ENCODE assay signal across 1 cellular context in the genomic region with DNA sequence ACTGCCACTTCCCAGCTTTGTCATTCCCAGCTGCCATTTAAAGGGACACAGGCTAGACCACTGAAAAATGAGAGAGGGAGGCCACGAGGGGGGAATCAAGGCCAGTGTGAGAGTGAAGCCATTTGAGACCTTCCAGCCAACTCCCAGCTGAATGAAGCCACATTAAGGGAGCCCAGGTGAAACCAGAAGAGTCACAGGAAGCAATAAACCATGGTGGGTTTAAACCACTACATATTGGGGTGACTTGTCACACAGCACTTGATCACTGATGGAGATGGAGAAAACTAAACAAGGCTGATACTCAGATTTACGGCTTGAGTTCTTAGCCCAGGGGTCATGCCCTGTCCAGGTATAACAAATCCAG.
A peak's percentile ranks its signal among the peaks of the same experiment; 100 is the strongest.
TF ChIP-seq lines count a peak whose summit lies in the region.

No MANE protein-coding gene starts in this region.

TF ChIP-seq in GM12878, 131 proteins besides CTCF, POLR2A, EP300 and RAD21 (continues in another document):
- TF ChIP-seq ZBED1 (IDR thresholded peaks at IDR 0.05; ENCODE audit: borderline replicate concordance) (no peak; the same call in 1 of the 2 replicates), RFX5 (IDR thresholded peaks at IDR 0.05; ENCODE audit: low read depth, low read length) (no peak), LARP7 (IDR thresholded peaks at IDR 0.05) (no peak), BCL11A (IDR thresholded peaks at IDR 0.05; ENCODE audit: low read depth, low read length) (no peak), ATF7 (IDR thresholded peaks at IDR 0.05; ENCODE audit: low read depth) (no peak), CEBPB (IDR thresholded peaks at IDR 0.05; ENCODE audit: borderline replicate concordance in 1 of 2, low read depth in 2 of 2, low read length in 2 of 2) (no peak), EED (IDR thresholded peaks at IDR 0.05; ENCODE audit: low read depth) (peak; percentile 83), TBL1XR1 (IDR thresholded peaks at IDR 0.05; ENCODE audit: low read depth, low read length) (no peak), TCF7 (IDR thresholded peaks at IDR 0.05; ENCODE audit: borderline replicate concordance) (peak; percentile 90), POLR2AphosphoS2 (IDR thresholded peaks at IDR 0.05; ENCODE audit: low read depth, low read length) (no peak), RUNX3 (IDR thresholded peaks at IDR 0.05; ENCODE audit: low read length) (peak; percentile 96), YY1 (IDR thresholded peaks at IDR 0.05; ENCODE audit: low read depth, low read length) (no peak), CREB1 (IDR thresholded peaks at IDR 0.05; ENCODE audit: low read depth) (0 out of 2 replicates have a peak, but pooled peaks have one; percentile 10), PAX5 (IDR thresholded peaks at IDR 0.05; ENCODE audit: borderline replicate concordance, low read depth, low read length) (no peak; the same call in 1 of the 2 replicates), MYB (IDR thresholded peaks at IDR 0.05; ENCODE audit: borderline replicate concordance, low read depth, low read length) (no peak), IKZF2 (IDR thresholded peaks at IDR 0.05) (0 out of 4 replicates have a peak, but pooled peaks of 1 of the 2 experiments have one; percentile 11), SMARCA5 (IDR thresholded peaks at IDR 0.05) (no peak), GATAD2B (conservative IDR thresholded peaks at IDR 0.05; ENCODE audit: low read depth) (no peak), SP1 (IDR thresholded peaks at IDR 0.05; ENCODE audit: low read depth, low read length) (no peak), CBX3 (IDR thresholded peaks at IDR 0.05; ENCODE audit: borderline replicate concordance, low read depth) (no peak), YBX1 (IDR thresholded peaks at IDR 0.05) (no peak), CHD4 (IDR thresholded peaks at IDR 0.05) (no peak), CREM (IDR thresholded peaks at IDR 0.05; ENCODE audit: low read depth) (peak; percentile 61; the same call in 1 of the 2 replicates), SPI1 (IDR thresholded peaks at IDR 0.05; ENCODE audit: borderline replicate concordance, insufficient read depth, low read depth, low read length) (no peak), TARDBP (IDR thresholded peaks at IDR 0.05; ENCODE audit: borderline replicate concordance) (no peak), CHD1 (IDR thresholded peaks at IDR 0.05; ENCODE audit: low read depth, low read length) (no peak), ZNF622 (IDR thresholded peaks at IDR 0.05) (no peak), KDM1A (IDR thresholded peaks at IDR 0.05; ENCODE audit: borderline replicate concordance) (no peak), ZNF24 (IDR thresholded peaks at IDR 0.05) (no peak), SREBF2 (IDR thresholded peaks at IDR 0.05; ENCODE audit: low read length) (no peak), POLR2AphosphoS5 (IDR thresholded peaks at IDR 0.05; ENCODE audit: low read length) (no peak), JUNB (IDR thresholded peaks at IDR 0.05) (peak; percentile 31), NR2C1 (IDR thresholded peaks at IDR 0.05) (no peak), NFIC (IDR thresholded peaks at IDR 0.05; ENCODE audit: low read depth, low read length) (peak; percentile 70), HDAC6 (IDR thresholded peaks at IDR 0.05; ENCODE audit: unreplicated experiment) (no peak), TAF1 (IDR thresholded peaks at IDR 0.05; ENCODE audit: borderline replicate concordance, low read depth, low read length) (no peak), FOXM1 (IDR thresholded peaks at IDR 0.05; ENCODE audit: low read depth, low read length) (peak; percentile 40; the same call in 1 of the 2 replicates), BHLHE40 (IDR thresholded peaks at IDR 0.05; ENCODE audit: borderline replicate concordance in 1 of 2, low read depth in 2 of 2, low read length in 1 of 2) (peak in 1 of 2 experiments; percentile 3; a peak in 1 of 4 replicates), RB1 (IDR thresholded peaks at IDR 0.05; ENCODE audit: borderline replicate concordance) (no peak), STAT3 (IDR thresholded peaks at IDR 0.05; ENCODE audit: low read depth, low read length) (no peak), RBBP5 (conservative IDR thresholded peaks at IDR 0.05) (no peak)
- TF ChIP-seq, protein P1, sequence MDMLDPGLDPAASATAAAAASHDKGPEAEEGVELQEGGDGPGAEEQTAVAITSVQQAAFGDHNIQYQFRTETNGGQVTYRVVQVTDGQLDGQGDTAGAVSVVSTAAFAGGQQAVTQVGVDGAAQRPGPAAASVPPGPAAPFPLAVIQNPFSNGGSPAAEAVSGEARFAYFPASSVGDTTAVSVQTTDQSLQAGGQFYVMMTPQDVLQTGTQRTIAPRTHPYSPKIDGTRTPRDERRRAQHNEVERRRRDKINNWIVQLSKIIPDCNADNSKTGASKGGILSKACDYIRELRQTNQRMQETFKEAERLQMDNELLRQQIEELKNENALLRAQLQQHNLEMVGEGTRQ (IDR thresholded peaks at IDR 0.05; ENCODE audit: borderline replicate concordance, low read depth, low read length), result no peak
- TF ChIP-seq, protein P2, sequence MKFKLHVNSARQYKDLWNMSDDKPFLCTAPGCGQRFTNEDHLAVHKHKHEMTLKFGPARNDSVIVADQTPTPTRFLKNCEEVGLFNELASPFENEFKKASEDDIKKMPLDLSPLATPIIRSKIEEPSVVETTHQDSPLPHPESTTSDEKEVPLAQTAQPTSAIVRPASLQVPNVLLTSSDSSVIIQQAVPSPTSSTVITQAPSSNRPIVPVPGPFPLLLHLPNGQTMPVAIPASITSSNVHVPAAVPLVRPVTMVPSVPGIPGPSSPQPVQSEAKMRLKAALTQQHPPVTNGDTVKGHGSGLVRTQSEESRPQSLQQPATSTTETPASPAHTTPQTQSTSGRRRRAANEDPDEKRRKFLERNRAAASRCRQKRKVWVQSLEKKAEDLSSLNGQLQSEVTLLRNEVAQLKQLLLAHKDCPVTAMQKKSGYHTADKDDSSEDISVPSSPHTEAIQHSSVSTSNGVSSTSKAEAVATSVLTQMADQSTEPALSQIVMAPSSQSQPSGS (IDR thresholded peaks at IDR 0.05; ENCODE audit: low read length), result no peak; the same call in 1 of the 2 replicates
- TF ChIP-seq, protein P3, sequence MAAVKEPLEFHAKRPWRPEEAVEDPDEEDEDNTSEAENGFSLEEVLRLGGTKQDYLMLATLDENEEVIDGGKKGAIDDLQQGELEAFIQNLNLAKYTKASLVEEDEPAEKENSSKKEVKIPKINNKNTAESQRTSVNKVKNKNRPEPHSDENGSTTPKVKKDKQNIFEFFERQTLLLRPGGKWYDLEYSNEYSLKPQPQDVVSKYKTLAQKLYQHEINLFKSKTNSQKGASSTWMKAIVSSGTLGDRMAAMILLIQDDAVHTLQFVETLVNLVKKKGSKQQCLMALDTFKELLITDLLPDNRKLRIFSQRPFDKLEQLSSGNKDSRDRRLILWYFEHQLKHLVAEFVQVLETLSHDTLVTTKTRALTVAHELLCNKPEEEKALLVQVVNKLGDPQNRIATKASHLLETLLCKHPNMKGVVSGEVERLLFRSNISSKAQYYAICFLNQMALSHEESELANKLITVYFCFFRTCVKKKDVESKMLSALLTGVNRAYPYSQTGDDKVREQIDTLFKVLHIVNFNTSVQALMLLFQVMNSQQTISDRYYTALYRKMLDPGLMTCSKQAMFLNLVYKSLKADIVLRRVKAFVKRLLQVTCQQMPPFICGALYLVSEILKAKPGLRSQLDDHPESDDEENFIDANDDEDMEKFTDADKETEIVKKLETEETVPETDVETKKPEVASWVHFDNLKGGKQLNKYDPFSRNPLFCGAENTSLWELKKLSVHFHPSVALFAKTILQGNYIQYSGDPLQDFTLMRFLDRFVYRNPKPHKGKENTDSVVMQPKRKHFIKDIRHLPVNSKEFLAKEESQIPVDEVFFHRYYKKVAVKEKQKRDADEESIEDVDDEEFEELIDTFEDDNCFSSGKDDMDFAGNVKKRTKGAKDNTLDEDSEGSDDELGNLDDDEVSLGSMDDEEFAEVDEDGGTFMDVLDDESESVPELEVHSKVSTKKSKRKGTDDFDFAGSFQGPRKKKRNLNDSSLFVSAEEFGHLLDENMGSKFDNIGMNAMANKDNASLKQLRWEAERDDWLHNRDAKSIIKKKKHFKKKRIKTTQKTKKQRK (IDR thresholded peaks at IDR 0.05; ENCODE audit: low read depth, low read length), result no peak
- TF ChIP-seq, protein P4, sequence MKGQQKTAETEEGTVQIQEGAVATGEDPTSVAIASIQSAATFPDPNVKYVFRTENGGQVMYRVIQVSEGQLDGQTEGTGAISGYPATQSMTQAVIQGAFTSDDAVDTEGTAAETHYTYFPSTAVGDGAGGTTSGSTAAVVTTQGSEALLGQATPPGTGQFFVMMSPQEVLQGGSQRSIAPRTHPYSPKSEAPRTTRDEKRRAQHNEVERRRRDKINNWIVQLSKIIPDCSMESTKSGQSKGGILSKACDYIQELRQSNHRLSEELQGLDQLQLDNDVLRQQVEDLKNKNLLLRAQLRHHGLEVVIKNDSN (IDR thresholded peaks at IDR 0.05; ENCODE audit: borderline replicate concordance, extremely low read length, insufficient read depth, low read depth, low read length), result no peak
- TF ChIP-seq, protein P5, sequence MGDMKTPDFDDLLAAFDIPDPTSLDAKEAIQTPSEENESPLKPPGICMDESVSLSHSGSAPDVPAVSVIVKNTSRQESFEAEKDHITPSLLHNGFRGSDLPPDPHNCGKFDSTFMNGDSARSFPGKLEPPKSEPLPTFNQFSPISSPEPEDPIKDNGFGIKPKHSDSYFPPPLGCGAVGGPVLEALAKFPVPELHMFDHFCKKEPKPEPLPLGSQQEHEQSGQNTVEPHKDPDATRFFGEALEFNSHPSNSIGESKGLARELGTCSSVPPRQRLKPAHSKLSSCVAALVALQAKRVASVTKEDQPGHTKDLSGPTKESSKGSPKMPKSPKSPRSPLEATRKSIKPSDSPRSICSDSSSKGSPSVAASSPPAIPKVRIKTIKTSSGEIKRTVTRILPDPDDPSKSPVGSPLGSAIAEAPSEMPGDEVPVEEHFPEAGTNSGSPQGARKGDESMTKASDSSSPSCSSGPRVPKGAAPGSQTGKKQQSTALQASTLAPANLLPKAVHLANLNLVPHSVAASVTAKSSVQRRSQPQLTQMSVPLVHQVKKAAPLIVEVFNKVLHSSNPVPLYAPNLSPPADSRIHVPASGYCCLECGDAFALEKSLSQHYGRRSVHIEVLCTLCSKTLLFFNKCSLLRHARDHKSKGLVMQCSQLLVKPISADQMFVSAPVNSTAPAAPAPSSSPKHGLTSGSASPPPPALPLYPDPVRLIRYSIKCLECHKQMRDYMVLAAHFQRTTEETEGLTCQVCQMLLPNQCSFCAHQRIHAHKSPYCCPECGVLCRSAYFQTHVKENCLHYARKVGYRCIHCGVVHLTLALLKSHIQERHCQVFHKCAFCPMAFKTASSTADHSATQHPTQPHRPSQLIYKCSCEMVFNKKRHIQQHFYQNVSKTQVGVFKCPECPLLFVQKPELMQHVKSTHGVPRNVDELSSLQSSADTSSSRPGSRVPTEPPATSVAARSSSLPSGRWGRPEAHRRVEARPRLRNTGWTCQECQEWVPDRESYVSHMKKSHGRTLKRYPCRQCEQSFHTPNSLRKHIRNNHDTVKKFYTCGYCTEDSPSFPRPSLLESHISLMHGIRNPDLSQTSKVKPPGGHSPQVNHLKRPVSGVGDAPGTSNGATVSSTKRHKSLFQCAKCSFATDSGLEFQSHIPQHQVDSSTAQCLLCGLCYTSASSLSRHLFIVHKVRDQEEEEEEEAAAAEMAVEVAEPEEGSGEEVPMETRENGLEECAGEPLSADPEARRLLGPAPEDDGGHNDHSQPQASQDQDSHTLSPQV (IDR thresholded peaks at IDR 0.05), result no peak
- TF ChIP-seq, protein P6, sequence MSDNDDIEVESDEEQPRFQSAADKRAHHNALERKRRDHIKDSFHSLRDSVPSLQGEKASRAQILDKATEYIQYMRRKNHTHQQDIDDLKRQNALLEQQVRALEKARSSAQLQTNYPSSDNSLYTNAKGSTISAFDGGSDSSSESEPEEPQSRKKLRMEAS (IDR thresholded peaks at IDR 0.05; ENCODE audit: low read depth, low read length), result no peak
- TF ChIP-seq, protein P7, sequence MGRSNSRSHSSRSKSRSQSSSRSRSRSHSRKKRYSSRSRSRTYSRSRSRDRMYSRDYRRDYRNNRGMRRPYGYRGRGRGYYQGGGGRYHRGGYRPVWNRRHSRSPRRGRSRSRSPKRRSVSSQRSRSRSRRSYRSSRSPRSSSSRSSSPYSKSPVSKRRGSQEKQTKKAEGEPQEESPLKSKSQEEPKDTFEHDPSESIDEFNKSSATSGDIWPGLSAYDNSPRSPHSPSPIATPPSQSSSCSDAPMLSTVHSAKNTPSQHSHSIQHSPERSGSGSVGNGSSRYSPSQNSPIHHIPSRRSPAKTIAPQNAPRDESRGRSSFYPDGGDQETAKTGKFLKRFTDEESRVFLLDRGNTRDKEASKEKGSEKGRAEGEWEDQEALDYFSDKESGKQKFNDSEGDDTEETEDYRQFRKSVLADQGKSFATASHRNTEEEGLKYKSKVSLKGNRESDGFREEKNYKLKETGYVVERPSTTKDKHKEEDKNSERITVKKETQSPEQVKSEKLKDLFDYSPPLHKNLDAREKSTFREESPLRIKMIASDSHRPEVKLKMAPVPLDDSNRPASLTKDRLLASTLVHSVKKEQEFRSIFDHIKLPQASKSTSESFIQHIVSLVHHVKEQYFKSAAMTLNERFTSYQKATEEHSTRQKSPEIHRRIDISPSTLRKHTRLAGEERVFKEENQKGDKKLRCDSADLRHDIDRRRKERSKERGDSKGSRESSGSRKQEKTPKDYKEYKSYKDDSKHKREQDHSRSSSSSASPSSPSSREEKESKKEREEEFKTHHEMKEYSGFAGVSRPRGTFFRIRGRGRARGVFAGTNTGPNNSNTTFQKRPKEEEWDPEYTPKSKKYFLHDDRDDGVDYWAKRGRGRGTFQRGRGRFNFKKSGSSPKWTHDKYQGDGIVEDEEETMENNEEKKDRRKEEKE (IDR thresholded peaks at IDR 0.05), result no peak
- TF ChIP-seq, protein P8, sequence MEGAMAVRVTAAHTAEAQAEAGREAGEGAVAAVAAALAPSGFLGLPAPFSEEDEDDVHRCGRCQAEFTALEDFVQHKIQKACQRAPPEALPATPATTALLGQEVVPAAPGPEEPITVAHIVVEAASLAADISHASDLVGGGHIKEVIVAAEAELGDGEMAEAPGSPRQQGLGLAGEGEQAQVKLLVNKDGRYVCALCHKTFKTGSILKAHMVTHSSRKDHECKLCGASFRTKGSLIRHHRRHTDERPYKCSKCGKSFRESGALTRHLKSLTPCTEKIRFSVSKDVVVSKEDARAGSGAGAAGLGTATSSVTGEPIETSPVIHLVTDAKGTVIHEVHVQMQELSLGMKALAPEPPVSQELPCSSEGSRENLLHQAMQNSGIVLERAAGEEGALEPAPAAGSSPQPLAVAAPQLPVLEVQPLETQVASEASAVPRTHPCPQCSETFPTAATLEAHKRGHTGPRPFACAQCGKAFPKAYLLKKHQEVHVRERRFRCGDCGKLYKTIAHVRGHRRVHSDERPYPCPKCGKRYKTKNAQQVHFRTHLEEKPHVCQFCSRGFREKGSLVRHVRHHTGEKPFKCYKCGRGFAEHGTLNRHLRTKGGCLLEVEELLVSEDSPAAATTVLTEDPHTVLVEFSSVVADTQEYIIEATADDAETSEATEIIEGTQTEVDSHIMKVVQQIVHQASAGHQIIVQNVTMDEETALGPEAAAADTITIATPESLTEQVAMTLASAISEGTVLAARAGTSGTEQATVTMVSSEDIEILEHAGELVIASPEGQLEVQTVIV (IDR thresholded peaks at IDR 0.05; ENCODE audit: borderline replicate concordance, partially characterized antibody), result no peak
- TF ChIP-seq, protein P9, sequence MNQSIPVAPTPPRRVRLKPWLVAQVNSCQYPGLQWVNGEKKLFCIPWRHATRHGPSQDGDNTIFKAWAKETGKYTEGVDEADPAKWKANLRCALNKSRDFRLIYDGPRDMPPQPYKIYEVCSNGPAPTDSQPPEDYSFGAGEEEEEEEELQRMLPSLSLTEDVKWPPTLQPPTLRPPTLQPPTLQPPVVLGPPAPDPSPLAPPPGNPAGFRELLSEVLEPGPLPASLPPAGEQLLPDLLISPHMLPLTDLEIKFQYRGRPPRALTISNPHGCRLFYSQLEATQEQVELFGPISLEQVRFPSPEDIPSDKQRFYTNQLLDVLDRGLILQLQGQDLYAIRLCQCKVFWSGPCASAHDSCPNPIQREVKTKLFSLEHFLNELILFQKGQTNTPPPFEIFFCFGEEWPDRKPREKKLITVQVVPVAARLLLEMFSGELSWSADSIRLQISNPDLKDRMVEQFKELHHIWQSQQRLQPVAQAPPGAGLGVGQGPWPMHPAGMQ (IDR thresholded peaks at IDR 0.05; ENCODE audit: borderline replicate concordance), result no peak
